Comparison of ENCODE assay signal across 18 cellular contexts in genomic region chr11:75762885-75763284, GRCh38. TPM values are rescaled to one million over a fixed set of nuclear protein-coding genes. Genes with fewer than 3 reads are reported as not detected.
A peak's percentile ranks its signal among the peaks of the same experiment; 100 is the strongest.
DNase-seq lines count a peak whose midpoint lies in the region; ATAC-seq and TF ChIP-seq lines count a peak whose summit lies in the region.
"Had no signal": no experiment of that assay in that cellular context is flagged by ENCODE, and none has a peak within 500 bp of the region (broad histone marks: within the 10 kb centered on the region; RNA-seq: fewer than 3 reads in every experiment).

No MANE protein-coding gene starts in this region.

- H3K9me3 ChIP-seq in OCI-LY3 (ENCODE audit: insufficient read depth, low read length) (no peaks in the 10 kb centered on the region), BE2C (no peaks in the 10 kb centered on the region)
- H3K9me3 ChIP-seq: suprapubic skin had no signal

- H3K36me3 ChIP-seq in OCI-LY3 (replicated peaks; ENCODE audit: low read depth, low read length): no peaks in the 10 kb centered on the region
- no peaks in the 10 kb centered on the region for H3K36me3 ChIP-seq in BE2C
- H3K36me3 ChIP-seq: suprapubic skin had no signal

- H3K27me3 ChIP-seq in OCI-LY3 (ENCODE audit: low read depth, low read length) (no peaks in the 10 kb centered on the region), BE2C (no peaks in the 10 kb centered on the region)
- H3K27me3 ChIP-seq: suprapubic skin had no signal

- H3K4me2 ChIP-seq in OCI-LY3 (ENCODE audit: low read length): peak overlapping the region; percentile 2; the same call in 1 of the 2 replicates

- peak; percentile 66 for ATAC-seq in sciatic nerve
- ATAC-seq: activated CD4-positive, alpha-beta T cell treated with anti-CD3 and anti-CD28 coated beads for 36 hours; activated T-cell treated with anti-CD3 and anti-CD28 coated beads, Interleukin-2, amount 50 U/mL, for 4 hours; naive thymus-derived CD4-positive, alpha-beta T cell; T-cell had no signal

- peaks cover 24% of the 10 kb centered on the region for H3K4me1 ChIP-seq in OCI-LY3 (ENCODE audit: low read length)
- H3K4me1 ChIP-seq in BE2C: no peaks in the 10 kb centered on the region

- no peak overlapping the region for H3K9ac ChIP-seq in OCI-LY3 (ENCODE audit: low read length)

- no peak for TF ChIP-seq CTCF in OCI-LY3 (IDR thresholded peaks at IDR 0.05; ENCODE audit: low read depth, low read length)
- TF ChIP-seq CTCF in fibroblast of the aortic adventitia (IDR thresholded peaks at IDR 0.05; ENCODE audit: insufficient read depth, low read length): no peak
- no peak for TF ChIP-seq CTCF in BE2C (IDR thresholded peaks at IDR 0.05; ENCODE audit: low read depth, low read length)

- H2AFZ ChIP-seq in OCI-LY3 (ENCODE audit: low read depth, low read length): no peak overlapping the region

- no peaks in the 10 kb centered on the region for H4K20me1 ChIP-seq in OCI-LY3 (ENCODE audit: insufficient read depth, low read length)

- H3K4me3 ChIP-seq in OCI-LY3 (ENCODE audit: low read length) (no peak overlapping the region), fibroblast of the aortic adventitia (ENCODE audit: low read depth, low read length) (no peak overlapping the region), BE2C (ENCODE audit: low read depth, low read length) (no peak overlapping the region)
- H3K4me3 ChIP-seq: suprapubic skin had no signal

- H3K79me2 ChIP-seq in OCI-LY3 (ENCODE audit: low read length): no peaks in the 10 kb centered on the region

- peak overlapping the region; percentile 10; the same call in 1 of the 2 replicates for H3K27ac ChIP-seq in OCI-LY3 (ENCODE audit: low read length)
- H3K27ac ChIP-seq: suprapubic skin had no signal

- intact Hi-C loops in sciatic nerve (cut with DNase I): no loop called here

- DNase-seq in GM03348 (ENCODE audit: low spot score) (peak; percentile 60), fibroblast of the aortic adventitia (ENCODE audit: low read depth) (peak; percentile 64), sciatic nerve (ENCODE audit: low spot score) (peak; percentile 14), NCI-H2107 (lab: John Stamatoyannopoulos, UW) (no peak), BE2C (no peak), DMS53 (lab: John Stamatoyannopoulos, UW) (no peak), mesenteric fat pad (ENCODE audit: low spot score) (no peak)
- DNase-seq: activated CD4-positive, alpha-beta T cell treated with anti-CD3 and anti-CD28 coated beads for 36 hours; activated T-cell treated with anti-CD3 and anti-CD28 coated beads, Interleukin-2, amount 50 U/mL, for 4 hours; Calu3; naive thymus-derived CD4-positive, alpha-beta T cell; NCI-H2081 treated with DMSO at 0.1 percent for 48 hours; small intestine; T-cell had no signal

RNA-seq across cellular contexts. Expression of gene DGAT2, which starts 5.7 kb away (rescaled TPM):
- 0.16 and 13.4 TPM in 2 replicates for total RNA-seq in fibroblast of the aortic adventitia (ENCODE audit: low replicate concordance)
- 20.3 TPM for total RNA-seq in sciatic nerve
- 2.6 TPM for polyA plus RNA-seq in BE2C (2012; ENCODE audit: insufficient read depth, insufficient read length, low read depth)
- total RNA-seq in mesenteric fat pad: 337 TPM

RNA-seq across cellular contexts. Expression of gene MOGAT2, which starts 45.2 kb away (rescaled TPM):
- total RNA-seq in fibroblast of the aortic adventitia (ENCODE audit: low replicate concordance) (not detected in 2 replicates), sciatic nerve (0.18 TPM), mesenteric fat pad (0.32 TPM)
- not detected for polyA plus RNA-seq in BE2C (2012; ENCODE audit: insufficient read depth, insufficient read length, low read depth)
- total RNA-seq: activated CD4-positive, alpha-beta T cell treated with anti-CD3 and anti-CD28 coated beads for 36 hours; Calu3; kidney epithelial cell; naive thymus-derived CD4-positive, alpha-beta T cell had no signal
- polyA plus RNA-seq: IgD-negative memory B cell; naive thymus-derived CD4-positive, alpha-beta T cell had no signal

RNA-seq across cellular contexts. Expression of gene UVRAG, which starts 52.1 kb away (rescaled TPM):
- total RNA-seq in fibroblast of the aortic adventitia (ENCODE audit: low replicate concordance) (21.6 and 53.6 TPM in 2 replicates), sciatic nerve (39.2 TPM), mesenteric fat pad (80.4 TPM)
- 14.3 TPM for polyA plus RNA-seq in BE2C (2012; ENCODE audit: insufficient read depth, insufficient read length, low read depth)

Comparison
In these comparisons a context has a peak if more than half of its experiments do, and no peak if none do; other contexts are left out.
1. DNase-seq: peak in GM03348 (single experiment), fibroblast of the aortic adventitia (single experiment) and sciatic nerve (single experiment); none in NCI-H2107 (single experiment), BE2C (single experiment), DMS53 (single experiment) and mesenteric fat pad (single experiment).
2. RNA of gene DGAT2, which starts 5.7 kb away (total RNA-seq): 337 TPM in mesenteric fat pad (single experiment); 20.3 TPM in sciatic nerve (single experiment) and 0.16 to 13.4 TPM in fibroblast of the aortic adventitia; every median in the first group is over 10 times any median in the second.